10 cellular contexts compared by ENCODE assay signal in genomic region chr6:43953794-43954310, GRCh38.
DNase-seq lines count a peak whose midpoint lies in the region; ATAC-seq and TF ChIP-seq lines count a peak whose summit lies in the region.
"Had no signal": no experiment of that assay in that cellular context is flagged by ENCODE, and none has a peak within 500 bp of the region (broad histone marks: within the 10 kb centered on the region; RNA-seq: fewer than 3 reads in every experiment).

No MANE protein-coding gene starts in this region.

- peak; percentile 65 for TF ChIP-seq RAD21 in HCT116 (IDR thresholded peaks at IDR 0.05; ENCODE audit: low read depth)

- whole genome bisulfite sequencing in hepatocyte (ENCODE audit: low lambda C conversion rate, missing lambda C conversion rate), result 51% methylated on average over 8 of the region's 8 CpGs

- no peak overlapping the region for H3K9ac ChIP-seq in HCT116 (ENCODE audit: low read length)

- no peak for TF ChIP-seq POLR2A in HCT116 (IDR thresholded peaks at IDR 0.05; ENCODE audit: borderline replicate concordance, extremely low read depth, insufficient read depth, insufficient read length)
- no peak for TF ChIP-seq POLR2A in gastrocnemius medialis (IDR thresholded peaks at IDR 0.05)

- no peaks in the 10 kb centered on the region for H3K4me1 ChIP-seq in HCT116 (ENCODE audit: control insufficient read depth in 1 of 2, insufficient read depth in 2 of 2, low read length in 2 of 2)
- peaks cover 8% of the 10 kb centered on the region for H3K4me1 ChIP-seq in hepatocyte (ENCODE audit: insufficient read depth)
- H3K4me1 ChIP-seq in gastrocnemius medialis, result peaks cover 14 to 16% of the 10 kb centered on the region in 2 donors

- in situ Hi-C loops in astrocyte of the spinal cord (cut with HindIII; ENCODE audit: low sequenced_read_pairs) (no loop called here), gastrocnemius medialis (cut with MboI; ENCODE audit: low sequenced_read_pairs in 4 of 4) (loop anchor here in 1 of 4 donors (10.0 kb wide), 1 partner anchor 189 kb away; no protein-coding TSS in a partner anchor)

- H3K4me2 ChIP-seq in HCT116 (ENCODE audit: low read length), result no peak overlapping the region
- H3K4me2 ChIP-seq in hepatocyte, result no peak overlapping the region

- H3K4me3 ChIP-seq in HCT116 (replicated peaks in 1 of 2; ENCODE audit: low read depth in 1 of 2, low read length in 2 of 2) (no peak overlapping the region), astrocyte of the spinal cord (ENCODE audit: low read depth, low read length) (no peak overlapping the region), hepatocyte (no peak overlapping the region), gastrocnemius medialis (no peak overlapping the region)

- POLR2A ChIA-PET in HCT116 (lab: Charles Lee), result interaction anchor here (0.6 to 1.4 kb wide), 3 partner anchors 48 to 184 kb away, joined by 3 to 7 read pairs (median 4); partner anchors contain the start of gene VEGFA

- no peak overlapping the region for H3K27ac ChIP-seq in HCT116 (ENCODE audit: low read depth, low read length)
- H3K27ac ChIP-seq in hepatocyte, result no peak overlapping the region
- peak overlapping the region; percentile 85 to 97 (median 88) for H3K27ac ChIP-seq in gastrocnemius medialis

- BruUV-seq in HCT116 (replicated peaks; lab: Mats Ljungman, UMichigan), result no TSS peak

- TF ChIP-seq CTCF in HCT116 (IDR thresholded peaks at IDR 0.05 in 2 of 3, conservative IDR thresholded peaks at IDR 0.05 in 1 of 3; ENCODE audit: borderline replicate concordance in 1 of 3, insufficient read depth in 1 of 3, low read depth in 2 of 3, low read length in 2 of 3), result peak; percentile 27 to 33 (median 29); a peak in 2 of 6 replicates
- peak; percentile 53 for TF ChIP-seq CTCF in astrocyte of the spinal cord (IDR thresholded peaks at IDR 0.05; ENCODE audit: low read depth, low read length)
- peak; percentile 45 for TF ChIP-seq CTCF in hepatocyte (IDR thresholded peaks at IDR 0.05; ENCODE audit: poor library complexity)
- TF ChIP-seq CTCF in gastrocnemius medialis (IDR thresholded peaks at IDR 0.05 in 4 of 5, conservative IDR thresholded peaks at IDR 0.05 in 1 of 5), result peak in 3 of 5 experiments; percentile 30 to 59 (median 44)

- H3K36me3 ChIP-seq in HCT116 (ENCODE audit: control insufficient read depth in 1 of 2, insufficient read depth in 2 of 2, low read length in 2 of 2) (no peaks in the 10 kb centered on the region), hepatocyte (replicated peaks; ENCODE audit: insufficient read depth, low read depth) (no peaks in the 10 kb centered on the region), gastrocnemius medialis (no peaks in the 10 kb centered on the region)

- 0 out of 4 replicates have a peak, but pooled peaks cover 0 to 3% of the 10 kb centered on the region in 2 experiments for H3K9me3 ChIP-seq in HCT116 (ENCODE audit: control insufficient read depth in 1 of 2, insufficient read depth in 1 of 2, low read depth in 1 of 2, low read length in 2 of 2)
- no peaks in the 10 kb centered on the region for H3K9me3 ChIP-seq in hepatocyte (ENCODE audit: low read depth)
- no peaks in the 10 kb centered on the region for H3K9me3 ChIP-seq in gastrocnemius medialis

- H3K79me2 ChIP-seq in HCT116 (ENCODE audit: insufficient read depth, low read length) (no peaks in the 10 kb centered on the region), hepatocyte (no peaks in the 10 kb centered on the region)

- RAD21 ChIA-PET in HCT116 (lab: Charles Lee; ENCODE audit: low non-redundant PET in 1 of 2, low total read pairs in 2 of 2, uncharacterized antibody in 2 of 2, unreplicated experiment in 2 of 2), result interaction anchor here (0.6 to 1.3 kb wide), 2 partner anchors 125 to 166 kb away, joined by 3 to 7 read pairs; no protein-coding TSS in a partner anchor

- H4K20me1 ChIP-seq in HCT116 (ENCODE audit: insufficient read depth) (no peaks in the 10 kb centered on the region), hepatocyte (ENCODE audit: insufficient read depth, poor library complexity, severe bottlenecking) (no peaks in the 10 kb centered on the region)

- intact Hi-C loops in HCT116 (cut with micrococcal nuclease) (loop anchor here (5.0 kb wide), 2 partner anchors 118 to 287 kb away; no protein-coding TSS in a partner anchor), gastrocnemius medialis (cut with DNase I; ENCODE audit: low total_unique reads) (loop anchor here (1.0 to 5.0 kb wide), 7 partner anchors 35 to 285 kb away; partner anchors contain the start of gene VEGFA)

- CTCF ChIA-PET in HCT116 (lab: Charles Lee), result interaction anchor here (0.5 to 2.1 kb wide), 8 partner anchors 12 to 940 kb away, joined by 3 to 10 read pairs (median 4); partner anchors contain the start of genes KLHDC3, MEA1 and VEGFA

- no peak overlapping the region for H2AFZ ChIP-seq in HCT116 (ENCODE audit: low read depth, low read length, poor library complexity, severe bottlenecking)
- no peak overlapping the region for H2AFZ ChIP-seq in hepatocyte

- no peaks in the 10 kb centered on the region for H3K9me2 ChIP-seq in HCT116 (ENCODE audit: insufficient read depth)
- no peaks in the 10 kb centered on the region for H3K9me2 ChIP-seq in hepatocyte (replicated peaks; ENCODE audit: insufficient read depth)

- H3K27me3 ChIP-seq in HCT116 (ENCODE audit: insufficient read depth, low read length) (no peaks in the 10 kb centered on the region), hepatocyte (no peaks in the 10 kb centered on the region), gastrocnemius medialis (no peaks in the 10 kb centered on the region)

- ATAC-seq in HCT116, result no peak
- ATAC-seq in gastrocnemius medialis, result peak; percentile 66 to 67

- no peak for DNase-seq in HCT116 (ENCODE audit: low read depth, low spot score)
- no peak for DNase-seq in astrocyte of the spinal cord (ENCODE audit: low read depth, low spot score)
- peak; percentile 41 for DNase-seq in hepatocyte (ENCODE audit: low spot score)
- peak; percentile 44 to 96 for DNase-seq in gastrocnemius medialis
- no peak for DNase-seq in pons (ENCODE audit: low spot score)
- no peak for DNase-seq in NCI-H526 treated with DMSO at 0.1 percent for 48 hours (lab: John Stamatoyannopoulos, UW)
- no peak for DNase-seq in NCI-H2196 (lab: John Stamatoyannopoulos, UW; ENCODE audit: unreplicated experiment)
- DNase-seq: activated T-cell treated with anti-CD3 and anti-CD28 coated beads, Interleukin-2, amount 50 U/mL, for 24 hours; NCI-H1694 treated with DMSO at 0.1 percent for 48 hours; SIG-M5 had no signal

TF ChIP-seq in HCT116, 20 proteins besides CTCF, POLR2A, EP300 and RAD21:
- TF ChIP-seq JUND (IDR thresholded peaks at IDR 0.05) (no peak), MAX (IDR thresholded peaks at IDR 0.05) (peak; percentile 28; the same call in 1 of the 2 replicates)

Comparison
In these comparisons a context has a peak if more than half of its experiments do, and no peak if none do; other contexts are left out.
1. DNase-seq: peak in hepatocyte (single experiment) and gastrocnemius medialis (2 of 2); none in HCT116 (single experiment), astrocyte of the spinal cord (single experiment), pons (single experiment), NCI-H526 treated with DMSO at 0.1 percent for 48 hours (single experiment) and NCI-H2196 (single experiment).
2. H3K27ac ChIP-seq: peak in gastrocnemius medialis (4 of 4); none in HCT116 (single experiment) and hepatocyte (single experiment).
3. Peak in every context shown above with its lines, with median percentiles within 50 percentile points of each other: CTCF ChIP-seq.